Comparison of ENCODE assay signal across 9 cellular contexts in genomic region chr12:107134558-107134957, GRCh38. TPM values are rescaled to one million over a fixed set of nuclear protein-coding genes. Genes with fewer than 3 reads are reported as not detected.
DNase-seq lines count a peak whose midpoint lies in the region; ATAC-seq, FAIRE-seq and TF ChIP-seq lines count a peak whose summit lies in the region.
"Had no signal": no experiment of that assay in that cellular context is flagged by ENCODE, and none has a peak within 500 bp of the region (broad histone marks: within the 10 kb centered on the region; RNA-seq: fewer than 3 reads in every experiment).

No MANE protein-coding gene starts in this region.

- DNase-seq in ELR (ENCODE audit: low read depth) (peak; percentile 56), NCI-H146 treated with DMSO at 0.1 percent for 48 hours (lab: John Stamatoyannopoulos, UW; ENCODE audit: unreplicated experiment) (peak; percentile 6), GM12891 (ENCODE audit: insufficient read length, low spot score) (no peak), vagina (ENCODE audit: extremely low spot score in 2 of 2) (no peak)
- peak in 1 of 2 donors; percentile 46 for DNase-seq in activated naive CD4-positive, alpha-beta T cell treated with anti-CD3 and anti-CD28 coated beads, Interleukin-2, amount 50 U/mL, for 72 hours (ENCODE audit: low spot score in 2 of 2)
- no peak for DNase-seq in natural killer cell treated with Interleukin-12 subunit alpha and Interleukin-12 subunit beta and Interleukin-15 and Interleukin-18, amount 100 ng/mL, for 72 hours (ENCODE audit: low spot score)

- no peak overlapping the region for H3K4me3 ChIP-seq in vagina

- H3K4me3 Mint-ChIP-seq in natural killer cell treated with Interleukin-12 subunit alpha and Interleukin-12 subunit beta and Interleukin-15 and Interleukin-18, amount 100 ng/mL, for 72 hours: no peak overlapping the region

- no peak for TF ChIP-seq POLR2A in GM12891 (IDR thresholded peaks at IDR 0.05; ENCODE audit: low read depth, low read length)
- TF ChIP-seq POLR2A in vagina (IDR thresholded peaks at IDR 0.05): no peak

- peaks cover 0 to 7% of the 10 kb centered on the region in 2 donors for H3K4me1 Mint-ChIP-seq in natural killer cell treated with Interleukin-12 subunit alpha and Interleukin-12 subunit beta and Interleukin-15 and Interleukin-18, amount 100 ng/mL, for 72 hours (ENCODE audit: low read depth in 2 of 2)
- H3K4me1 Mint-ChIP-seq: IgD-negative memory B cell had no signal

- no peak overlapping the region for H3K27ac ChIP-seq in vagina

- H3K36me3 Mint-ChIP-seq in activated naive CD4-positive, alpha-beta T cell treated with anti-CD3 and anti-CD28 coated beads, Interleukin-2, amount 50 U/mL, for 72 hours: no peaks in the 10 kb centered on the region
- no peaks in the 10 kb centered on the region for H3K36me3 Mint-ChIP-seq in natural killer cell treated with Interleukin-12 subunit alpha and Interleukin-12 subunit beta and Interleukin-15 and Interleukin-18, amount 100 ng/mL, for 72 hours
- H3K36me3 Mint-ChIP-seq: IgD-negative memory B cell had no signal

- no peaks in the 10 kb centered on the region for H3K36me3 ChIP-seq in vagina

- peaks cover 0 to 2% of the 10 kb centered on the region in 2 donors for H3K27me3 Mint-ChIP-seq in natural killer cell treated with Interleukin-12 subunit alpha and Interleukin-12 subunit beta and Interleukin-15 and Interleukin-18, amount 100 ng/mL, for 72 hours

- no peak overlapping the region for H3K27ac Mint-ChIP-seq in activated naive CD4-positive, alpha-beta T cell treated with anti-CD3 and anti-CD28 coated beads, Interleukin-2, amount 50 U/mL, for 72 hours
- H3K27ac Mint-ChIP-seq in natural killer cell treated with Interleukin-12 subunit alpha and Interleukin-12 subunit beta and Interleukin-15 and Interleukin-18, amount 100 ng/mL, for 72 hours: no peak overlapping the region
- H3K27ac Mint-ChIP-seq: IgD-negative memory B cell had no signal

- FAIRE-seq in GM12891 (lab: Jason Lieb, UNC): no peak

- no peak for TF ChIP-seq CTCF in vagina (IDR thresholded peaks at IDR 0.05)

- intact Hi-C loops in vagina (cut with DNase I): loop anchor here (5.0 kb wide), 1 partner anchor 473 kb away; no protein-coding TSS in a partner anchor

- peak; percentile 37 to 69 for ATAC-seq in activated naive CD4-positive, alpha-beta T cell treated with anti-CD3 and anti-CD28 coated beads, Interleukin-2, amount 50 U/mL, for 72 hours
- peak; percentile 64 to 77 for ATAC-seq in natural killer cell treated with Interleukin-12 subunit alpha and Interleukin-12 subunit beta and Interleukin-15 and Interleukin-18, amount 100 ng/mL, for 72 hours
- no peak for ATAC-seq in GM19455 (IDR thresholded peaks at IDR 0.05; ENCODE audit: unreplicated experiment)
- ATAC-seq in HG02852 (IDR thresholded peaks at IDR 0.05; ENCODE audit: unreplicated experiment): no peak

- H3K9me3 Mint-ChIP-seq in activated naive CD4-positive, alpha-beta T cell treated with anti-CD3 and anti-CD28 coated beads, Interleukin-2, amount 50 U/mL, for 72 hours: no peaks in the 10 kb centered on the region
- H3K9me3 Mint-ChIP-seq in natural killer cell treated with Interleukin-12 subunit alpha and Interleukin-12 subunit beta and Interleukin-15 and Interleukin-18, amount 100 ng/mL, for 72 hours: no peaks in the 10 kb centered on the region

- H3K27me3 ChIP-seq in vagina: no peaks in the 10 kb centered on the region

- no peaks in the 10 kb centered on the region for H3K4me1 ChIP-seq in vagina

- no peaks in the 10 kb centered on the region for H3K9me3 ChIP-seq in vagina

TF ChIP-seq in GM12891, 5 proteins besides CTCF, POLR2A, EP300 and RAD21:
- TF ChIP-seq SPI1 (IDR thresholded peaks at IDR 0.05; ENCODE audit: low read depth, low read length) (no peak), POU2F2 (IDR thresholded peaks at IDR 0.05; ENCODE audit: low read depth, low read length) (no peak), TAF1 (IDR thresholded peaks at IDR 0.05; ENCODE audit: low read depth, low read length) (no peak), PAX5 (IDR thresholded peaks at IDR 0.05; ENCODE audit: insufficient read depth, low read length, severe bottlenecking) (no peak), POLR2AphosphoS5 (IDR thresholded peaks at IDR 0.05; ENCODE audit: low read depth, low read length) (no peak)

RNA-seq across cellular contexts. Expression of gene CRY1, which starts 41.2 kb away (rescaled TPM):
- 10 to 100 TPM; 12.6 to 32.8 TPM for total RNA-seq in activated naive CD4-positive, alpha-beta T cell treated with anti-CD3 and anti-CD28 coated beads, Interleukin-2, amount 50 U/mL, for 72 hours
- 10 to 100 TPM; 11.7 to 22.5 TPM for total RNA-seq in natural killer cell treated with Interleukin-12 subunit alpha and Interleukin-12 subunit beta and Interleukin-15 and Interleukin-18, amount 100 ng/mL, for 72 hours
- 0.17 TPM for polyA plus RNA-seq in GM12891 (2012; ENCODE audit: low read depth, missing spikeins)
- total RNA-seq in vagina: 18.7 TPM

Comparison
In these comparisons a context has a peak if more than half of its experiments do, and no peak if none do; other contexts are left out.
1. DNase-seq: peak in ELR (single experiment) and NCI-H146 treated with DMSO at 0.1 percent for 48 hours (single experiment); none in natural killer cell treated with Interleukin-12 subunit alpha and Interleukin-12 subunit beta and Interleukin-15 and Interleukin-18, amount 100 ng/mL, for 72 hours (single experiment), GM12891 (single experiment) and vagina (0 of 2).
2. ATAC-seq: peak in activated naive CD4-positive, alpha-beta T cell treated with anti-CD3 and anti-CD28 coated beads, Interleukin-2, amount 50 U/mL, for 72 hours (2 of 2) and natural killer cell treated with Interleukin-12 subunit alpha and Interleukin-12 subunit beta and Interleukin-15 and Interleukin-18, amount 100 ng/mL, for 72 hours (2 of 2); none in GM19455 (single experiment) and HG02852 (single experiment).